30 cellular contexts compared by ENCODE assay signal in the genomic region with DNA sequence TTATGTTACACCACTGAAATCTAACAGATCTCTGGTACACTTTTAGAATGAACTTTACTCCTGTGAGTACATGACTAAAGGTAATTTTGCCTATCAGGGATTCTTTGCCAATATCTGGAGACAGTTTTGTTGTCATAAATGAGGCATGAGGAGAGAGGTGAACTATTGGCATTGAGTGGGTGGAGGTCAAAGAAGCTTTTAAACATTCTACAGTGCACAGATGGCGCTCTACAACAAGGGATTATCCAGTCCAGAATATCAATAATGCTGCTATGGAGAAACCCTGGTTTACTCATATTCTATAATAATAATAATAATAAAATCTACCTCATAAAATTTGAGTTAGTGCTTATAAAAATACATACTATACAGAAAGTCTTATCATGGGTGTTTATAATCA.
DNase-seq lines count a peak whose midpoint lies in the region; ATAC-seq and TF ChIP-seq lines count a peak whose summit lies in the region.
"Had no signal": no experiment of that assay in that cellular context is flagged by ENCODE, and none has a peak within 500 bp of the region (broad histone marks: within the 10 kb centered on the region; RNA-seq: fewer than 3 reads in every experiment).

No MANE protein-coding gene starts in this region.

- no peak overlapping the region for H2AFZ ChIP-seq in SK-N-SH (ENCODE audit: low read depth)
- H2AFZ ChIP-seq: GM23338 had no signal

- H3K4me2 ChIP-seq in SK-N-SH: no peak overlapping the region
- H3K4me2 ChIP-seq: GM23338, smooth muscle cell had no signal

- no peaks in the 10 kb centered on the region for H3K79me2 ChIP-seq in SK-N-SH (ENCODE audit: insufficient read depth)

- H3K4me3 ChIP-seq in SK-N-SH (ENCODE audit: low read depth in 2 of 2, low read length in 1 of 2): no peak overlapping the region
- H3K4me3 ChIP-seq: ascending aorta, GM23338, lung, MG63, SJSA1, smooth muscle cell, thoracic aorta had no signal

- H3K36me3 ChIP-seq in SK-N-SH (replicated peaks in 1 of 2; ENCODE audit: control insufficient read depth in 1 of 2, insufficient read depth in 2 of 2, low read length in 1 of 2): no peaks in the 10 kb centered on the region
- H3K36me3 ChIP-seq: ascending aorta, MG63, neutrophil, SJSA1, thoracic aorta had no signal

- H3K27ac ChIP-seq in SK-N-SH (ENCODE audit: low read depth in 2 of 2, low read length in 1 of 2): no peak overlapping the region
- no peak overlapping the region for H3K27ac ChIP-seq in VCaP
- H3K27ac ChIP-seq: ascending aorta, neutrophil, SJSA1, thoracic aorta had no signal

- no peaks in the 10 kb centered on the region for H3K9me3 ChIP-seq in SK-N-SH
- H3K9me3 ChIP-seq: ascending aorta, MG63, neutrophil, SJSA1, thoracic aorta had no signal

- H3F3A ChIP-seq in SK-N-SH (replicated peaks; ENCODE audit: insufficient read depth): peaks cover 3% of the 10 kb centered on the region

- H3K27me3 ChIP-seq in SK-N-SH (ENCODE audit: insufficient read depth): no peaks in the 10 kb centered on the region
- H3K27me3 ChIP-seq: ascending aorta, MG63, neutrophil, SJSA1 had no signal

- peak; percentile 7; the same call in 1 of the 2 replicates for TF ChIP-seq RAD21 in SK-N-SH (IDR thresholded peaks at IDR 0.05; ENCODE audit: low read length)

- H3K4me1 ChIP-seq in SK-N-SH (ENCODE audit: control insufficient read depth in 1 of 2, insufficient read depth in 2 of 2, low read depth in 1 of 2, low read length in 1 of 2): no peaks in the 10 kb centered on the region
- H3K4me1 ChIP-seq: ascending aorta, SJSA1 had no signal

- no peak for DNase-seq in SK-N-SH
- DNase-seq in NCI-H524 (lab: John Stamatoyannopoulos, UW): peak; percentile 78 to 87
- no peak for DNase-seq in NCI-H128 (lab: John Stamatoyannopoulos, UW; ENCODE audit: unreplicated experiment)
- no peak for DNase-seq in stimulated activated CD4-positive, alpha-beta T cell treated with anti-CD3 and anti-CD28 coated beads, Interleukin-4, amount 100 ng/mL, for 24 hours
- DNase-seq in NCI-H526 (lab: John Stamatoyannopoulos, UW): no peak
- DNase-seq: activated CD4-positive, alpha-beta T cell treated with anti-CD3 and anti-CD28 coated beads, Interleukin-2, amount 50 U/mL, for 1 hour; activated CD4-positive, CD25-positive, alpha-beta regulatory T cell; activated gamma-delta T cell; activated naive CD8-positive, alpha-beta T cell treated with anti-CD3 and anti-CD28 coated beads for 36 hours; activated T-cell treated with anti-CD3 and anti-CD28 coated beads, Interleukin-2, amount 50 U/mL, for 4 hours; CD8-positive, alpha-beta memory T cell; DND-41; GF-D8; hippocampal formation; KG1; MG63; naive thymus-derived CD4-positive, alpha-beta T cell; NCI-H1417 treated with DMSO at 0.1 percent for 48 hours; NCI-H526 treated with DMSO at 0.1 percent for 48 hours; right cardiac atrium; RPMI8226 had no signal

- TF ChIP-seq EP300 in SK-N-SH (IDR thresholded peaks at IDR 0.05; ENCODE audit: borderline replicate concordance in 1 of 2, low read depth in 1 of 2, low read length in 1 of 2): no peak

- TF ChIP-seq CTCF in SK-N-SH (IDR thresholded peaks at IDR 0.05) (no peak), VCaP (conservative IDR thresholded peaks at IDR 0.05) (peak; percentile 32; the same call in 1 of the 2 replicates)

- 42% methylated on average over 1 of the region's 1 CpG for WGBS in SK-N-SH (ENCODE audit: low lambda C conversion rate)

- H3K9me2 ChIP-seq in SK-N-SH: no peaks in the 10 kb centered on the region

- ATAC-seq in SK-N-SH treated with all-trans-retinoic acid at 6 μM for 48 hours: no peak
- ATAC-seq: activated T-cell treated with anti-CD3 and anti-CD28 coated beads, Interleukin-2, amount 50 U/mL, for 4 hours; GM23338; naive thymus-derived CD4-positive, alpha-beta T cell; right cardiac atrium had no signal

- POLR2A ChIA-PET in SK-N-SH (lab: Yijun Ruan, JAX): no interaction called here

- CTCF ChIA-PET in SK-N-SH (lab: Yijun Ruan, JAX): interaction anchor here (1.1 to 2.0 kb wide), 2 partner anchors 14 to 17 kb away, joined by 3 to 4 read pairs; no protein-coding TSS in a partner anchor

- no peak overlapping the region for H3K9ac ChIP-seq in SK-N-SH

- H4K20me1 ChIP-seq in SK-N-SH (ENCODE audit: insufficient read depth): no peaks in the 10 kb centered on the region

TF ChIP-seq in SK-N-SH, 30 proteins besides CTCF, POLR2A, EP300 and RAD21 (continues in another document):
- TF ChIP-seq MXI1 (IDR thresholded peaks at IDR 0.05; ENCODE audit: low read depth, low read length) (no peak), CHD2 (IDR thresholded peaks at IDR 0.05; ENCODE audit: low read length, partially characterized antibody) (no peak), NFIC (IDR thresholded peaks at IDR 0.05; ENCODE audit: borderline replicate concordance) (no peak), FOSL2 (IDR thresholded peaks at IDR 0.05; ENCODE audit: borderline replicate concordance, low read depth) (no peak)
- TF ChIP-seq, protein P1, sequence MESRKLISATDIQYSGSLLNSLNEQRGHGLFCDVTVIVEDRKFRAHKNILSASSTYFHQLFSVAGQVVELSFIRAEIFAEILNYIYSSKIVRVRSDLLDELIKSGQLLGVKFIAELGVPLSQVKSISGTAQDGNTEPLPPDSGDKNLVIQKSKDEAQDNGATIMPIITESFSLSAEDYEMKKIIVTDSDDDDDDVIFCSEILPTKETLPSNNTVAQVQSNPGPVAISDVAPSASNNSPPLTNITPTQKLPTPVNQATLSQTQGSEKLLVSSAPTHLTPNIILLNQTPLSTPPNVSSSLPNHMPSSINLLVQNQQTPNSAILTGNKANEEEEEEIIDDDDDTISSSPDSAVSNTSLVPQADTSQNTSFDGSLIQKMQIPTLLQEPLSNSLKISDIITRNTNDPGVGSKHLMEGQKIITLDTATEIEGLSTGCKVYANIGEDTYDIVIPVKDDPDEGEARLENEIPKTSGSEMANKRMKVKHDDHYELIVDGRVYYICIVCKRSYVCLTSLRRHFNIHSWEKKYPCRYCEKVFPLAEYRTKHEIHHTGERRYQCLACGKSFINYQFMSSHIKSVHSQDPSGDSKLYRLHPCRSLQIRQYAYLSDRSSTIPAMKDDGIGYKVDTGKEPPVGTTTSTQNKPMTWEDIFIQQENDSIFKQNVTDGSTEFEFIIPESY (IDR thresholded peaks at IDR 0.05; ENCODE audit: borderline replicate concordance, low read depth): no peak
- TF ChIP-seq, protein P2, sequence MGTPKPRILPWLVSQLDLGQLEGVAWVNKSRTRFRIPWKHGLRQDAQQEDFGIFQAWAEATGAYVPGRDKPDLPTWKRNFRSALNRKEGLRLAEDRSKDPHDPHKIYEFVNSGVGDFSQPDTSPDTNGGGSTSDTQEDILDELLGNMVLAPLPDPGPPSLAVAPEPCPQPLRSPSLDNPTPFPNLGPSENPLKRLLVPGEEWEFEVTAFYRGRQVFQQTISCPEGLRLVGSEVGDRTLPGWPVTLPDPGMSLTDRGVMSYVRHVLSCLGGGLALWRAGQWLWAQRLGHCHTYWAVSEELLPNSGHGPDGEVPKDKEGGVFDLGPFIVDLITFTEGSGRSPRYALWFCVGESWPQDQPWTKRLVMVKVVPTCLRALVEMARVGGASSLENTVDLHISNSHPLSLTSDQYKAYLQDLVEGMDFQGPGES (IDR thresholded peaks at IDR 0.05; ENCODE audit: low read depth, low read length): no peak

TF ChIP-seq in SK-N-SH treated with all-trans-retinoic acid at 6 μM for 48 hours, 23 proteins besides CTCF, POLR2A, EP300 and RAD21:
- TF ChIP-seq ZFP3 (CRISPR knock-in tag; IDR thresholded peaks at IDR 0.05) (no peak), RARB (CRISPR knock-in tag; IDR thresholded peaks at IDR 0.05) (no peak), OSR1 (CRISPR knock-in tag; IDR thresholded peaks at IDR 0.05) (no peak), ZFP30 (CRISPR knock-in tag; IDR thresholded peaks at IDR 0.05) (no peak), ARNTL (CRISPR knock-in tag; IDR thresholded peaks at IDR 0.05; ENCODE audit: borderline replicate concordance, low read depth) (no peak)
- TF ChIP-seq, protein P3, sequence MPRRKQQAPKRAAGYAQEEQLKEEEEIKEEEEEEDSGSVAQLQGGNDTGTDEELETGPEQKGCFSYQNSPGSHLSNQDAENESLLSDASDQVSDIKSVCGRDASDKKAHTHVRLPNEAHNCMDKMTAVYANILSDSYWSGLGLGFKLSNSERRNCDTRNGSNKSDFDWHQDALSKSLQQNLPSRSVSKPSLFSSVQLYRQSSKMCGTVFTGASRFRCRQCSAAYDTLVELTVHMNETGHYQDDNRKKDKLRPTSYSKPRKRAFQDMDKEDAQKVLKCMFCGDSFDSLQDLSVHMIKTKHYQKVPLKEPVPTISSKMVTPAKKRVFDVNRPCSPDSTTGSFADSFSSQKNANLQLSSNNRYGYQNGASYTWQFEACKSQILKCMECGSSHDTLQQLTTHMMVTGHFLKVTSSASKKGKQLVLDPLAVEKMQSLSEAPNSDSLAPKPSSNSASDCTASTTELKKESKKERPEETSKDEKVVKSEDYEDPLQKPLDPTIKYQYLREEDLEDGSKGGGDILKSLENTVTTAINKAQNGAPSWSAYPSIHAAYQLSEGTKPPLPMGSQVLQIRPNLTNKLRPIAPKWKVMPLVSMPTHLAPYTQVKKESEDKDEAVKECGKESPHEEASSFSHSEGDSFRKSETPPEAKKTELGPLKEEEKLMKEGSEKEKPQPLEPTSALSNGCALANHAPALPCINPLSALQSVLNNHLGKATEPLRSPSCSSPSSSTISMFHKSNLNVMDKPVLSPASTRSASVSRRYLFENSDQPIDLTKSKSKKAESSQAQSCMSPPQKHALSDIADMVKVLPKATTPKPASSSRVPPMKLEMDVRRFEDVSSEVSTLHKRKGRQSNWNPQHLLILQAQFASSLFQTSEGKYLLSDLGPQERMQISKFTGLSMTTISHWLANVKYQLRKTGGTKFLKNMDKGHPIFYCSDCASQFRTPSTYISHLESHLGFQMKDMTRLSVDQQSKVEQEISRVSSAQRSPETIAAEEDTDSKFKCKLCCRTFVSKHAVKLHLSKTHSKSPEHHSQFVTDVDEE (CRISPR knock-in tag; IDR thresholded peaks at IDR 0.05): no peak
TF ChIP-seq in SK-N-SH treated with all-trans-retinoic acid at 6 μM for 48 hours: peak in this region for 0.

Comparison
In these comparisons a context has a peak if more than half of its experiments do, and no peak if none do; other contexts are left out.
1. DNase-seq: peak in NCI-H524 (2 of 2); none in SK-N-SH (single experiment), NCI-H128 (single experiment), stimulated activated CD4-positive, alpha-beta T cell treated with anti-CD3 and anti-CD28 coated beads, Interleukin-4, amount 100 ng/mL, for 24 hours (single experiment) and NCI-H526 (0 of 2).